7 cellular contexts compared by ENCODE assay signal in genomic region chr1:155168456-155169210, GRCh38.
"Had no signal": no experiment of that assay in that cellular context is flagged by ENCODE, and none has a peak within 500 bp of the region (broad histone marks: within the 10 kb centered on the region; RNA-seq: fewer than 3 reads in every experiment).

No MANE protein-coding gene starts in this region.

- H3K4me3 ChIP-seq: psoas muscle, transverse colon had no signal

- H3K36me3 ChIP-seq: transverse colon had no signal

- H3K27me3 Mint-ChIP-seq: activated naive CD8-positive, alpha-beta T cell; natural killer cell treated with Interleukin-12 subunit alpha and Interleukin-12 subunit beta and Interleukin-15 and Interleukin-18, amount 100 ng/mL, for 72 hours had no signal

- DNase-seq: cerebellar nuclear complex had no signal

- H3K27me3 ChIP-seq: brain microvascular endothelial cell, transverse colon had no signal

- H3K9me3 Mint-ChIP-seq: natural killer cell treated with Interleukin-12 subunit alpha and Interleukin-12 subunit beta and Interleukin-15 and Interleukin-18, amount 100 ng/mL, for 72 hours had no signal

- H3K9me3 ChIP-seq: psoas muscle, sigmoid colon, transverse colon had no signal

- H3K27ac ChIP-seq: brain microvascular endothelial cell, psoas muscle had no signal

- H3K27ac Mint-ChIP-seq: activated naive CD8-positive, alpha-beta T cell; natural killer cell treated with Interleukin-12 subunit alpha and Interleukin-12 subunit beta and Interleukin-15 and Interleukin-18, amount 100 ng/mL, for 72 hours had no signal
